Comparison of ENCODE assay signal across 11 cellular contexts in genomic region chr15:63483521-63484371, GRCh38. TPM values are rescaled to one million over a fixed set of nuclear protein-coding genes. Genes with fewer than 3 reads are reported as not detected.
A peak's percentile ranks its signal among the peaks of the same experiment; 100 is the strongest.
DNase-seq lines count a peak whose midpoint lies in the region; ATAC-seq, FAIRE-seq and TF ChIP-seq lines count a peak whose summit lies in the region.
"Had no signal": no experiment of that assay in that cellular context is flagged by ENCODE, and none has a peak within 500 bp of the region (broad histone marks: within the 10 kb centered on the region; RNA-seq: fewer than 3 reads in every experiment).

No MANE protein-coding gene starts in this region.

- FAIRE-seq in TTC549 (lab: Jason Lieb, UNC): peak; percentile 85

- H3K27me3 ChIP-seq in ACC112 (ENCODE audit: insufficient read depth, low read length) (no peaks in the 10 kb centered on the region), GM23338 (ENCODE audit: insufficient read depth) (no peaks in the 10 kb centered on the region), WERI-Rb-1 (ENCODE audit: insufficient read depth, low read depth, severe bottlenecking) (no peaks in the 10 kb centered on the region)

- H3K9me2 ChIP-seq in GM23338 (ENCODE audit: insufficient read depth): no peaks in the 10 kb centered on the region

- H3K4me1 Mint-ChIP-seq in GM23338 (peaks cover 39% of the 10 kb centered on the region), endothelial cell (ENCODE audit: unreplicated experiment) (peaks cover 12% of the 10 kb centered on the region)

- H3K27ac ChIP-seq in ACC112 (ENCODE audit: low read depth, low read length): peak overlapping the region; percentile 19; the same call in 1 of the 2 replicates
- H3K27ac ChIP-seq in GM23338 (ENCODE audit: low read depth): 0 out of 2 replicates have a peak overlapping the region, but pooled peaks have one; percentile 4
- H3K27ac ChIP-seq in WERI-Rb-1: no peak overlapping the region

- no peaks in the 10 kb centered on the region for H3K79me2 ChIP-seq in ACC112 (ENCODE audit: control insufficient read depth, insufficient read depth, low read length, unreplicated experiment)
- H3K79me2 ChIP-seq in GM23338 (replicated peaks; ENCODE audit: insufficient read depth): no peaks in the 10 kb centered on the region

- H3F3A ChIP-seq in GM23338 (replicated peaks; ENCODE audit: low read depth): 0 out of 2 replicates have a peak, but pooled peaks cover 5% of the 10 kb centered on the region

- H3K4me3 ChIP-seq in ACC112 (ENCODE audit: low read depth, low read length): no peak overlapping the region
- no peak overlapping the region for H3K4me3 ChIP-seq in GM23338
- H3K4me3 ChIP-seq in fibroblast of mammary gland (ENCODE audit: control insufficient read depth, low read depth, low read length): no peak overlapping the region
- H3K4me3 ChIP-seq in WERI-Rb-1 (ENCODE audit: low read depth, low read length): no peak overlapping the region

- no peaks in the 10 kb centered on the region for H3K9me3 Mint-ChIP-seq in GM23338
- no peaks in the 10 kb centered on the region for H3K9me3 Mint-ChIP-seq in endothelial cell (ENCODE audit: unreplicated experiment)

- no peak for DNase-seq in GM23338 (ENCODE audit: low spot score)
- peak; percentile 43 for DNase-seq in fibroblast of mammary gland (ENCODE audit: low read depth)
- DNase-seq in WERI-Rb-1: no peak
- DNase-seq in endothelial cell (ENCODE audit: low spot score): no peak
- DNase-seq in putamen (ENCODE audit: low spot score): no peak
- DNase-seq: activated gamma-delta T cell treated with Interleukin-2 at 50 U/mL for 16 hours, DMS 273 treated with DMSO at 0.1 percent for 48 hours, Right ventricle myocardium superior had no signal

- H3K36me3 ChIP-seq in ACC112 (ENCODE audit: insufficient read depth, low read length) (no peaks in the 10 kb centered on the region), GM23338 (ENCODE audit: insufficient read depth) (no peaks in the 10 kb centered on the region), WERI-Rb-1 (no peaks in the 10 kb centered on the region)

- peak overlapping the region; percentile 8 for H3K4me2 ChIP-seq in GM23338

- H3K36me3 Mint-ChIP-seq in GM23338 (ENCODE audit: low read depth) (no peaks in the 10 kb centered on the region), endothelial cell (ENCODE audit: low read depth, unreplicated experiment) (no peaks in the 10 kb centered on the region)

- H3K4me3 Mint-ChIP-seq in GM23338 (no peak overlapping the region; the same call in 2 of the 3 replicates), endothelial cell (ENCODE audit: unreplicated experiment) (no peak overlapping the region)

- H3K9me3 ChIP-seq in WERI-Rb-1 (ENCODE audit: severe bottlenecking): no peaks in the 10 kb centered on the region

- H2AFZ ChIP-seq in ACC112 (ENCODE audit: low read length, unreplicated experiment) (no peak overlapping the region), GM23338 (no peak overlapping the region)

- peaks cover 10% of the 10 kb centered on the region for H3K27me3 Mint-ChIP-seq in GM23338 (ENCODE audit: insufficient read depth, low read depth, poor library complexity)
- no peaks in the 10 kb centered on the region for H3K27me3 Mint-ChIP-seq in endothelial cell (ENCODE audit: unreplicated experiment)

- H4K20me1 ChIP-seq in GM23338 (replicated peaks; ENCODE audit: insufficient read depth): no peaks in the 10 kb centered on the region

- no peak for TF ChIP-seq CTCF in GM23338 (conservative IDR thresholded peaks at IDR 0.05; ENCODE audit: low read depth in 2 of 2)
- TF ChIP-seq CTCF in fibroblast of mammary gland (conservative IDR thresholded peaks at IDR 0.05; ENCODE audit: control insufficient read depth, insufficient read depth, low read depth, low read length): no peak
- TF ChIP-seq CTCF in WERI-Rb-1 (IDR thresholded peaks at IDR 0.05; ENCODE audit: low read depth, low read length): no peak
- TF ChIP-seq CTCF in endothelial cell (IDR thresholded peaks at IDR 0.05; ENCODE audit: unreplicated experiment): no peak

- H3K27ac Mint-ChIP-seq in GM23338 (peak overlapping the region; percentile 9), endothelial cell (ENCODE audit: unreplicated experiment) (no peak overlapping the region)

- H3K4me1 ChIP-seq in ACC112 (ENCODE audit: control insufficient read depth, insufficient read depth, low read length, unreplicated experiment) (peaks cover 38% of the 10 kb centered on the region), GM23338 (ENCODE audit: insufficient read depth) (peaks cover 21% of the 10 kb centered on the region)

- ATAC-seq in GM23338 (no peak), HG03354 (IDR thresholded peaks at IDR 0.05; ENCODE audit: poor library complexity, severe bottlenecking, unreplicated experiment) (no peak)

TF ChIP-seq in GM23338, 12 proteins besides CTCF, POLR2A, EP300 and RAD21 (continues in another document):
- no peak for TF ChIP-seq ETS1 (IDR thresholded peaks at IDR 0.05)
- no peak for TF ChIP-seq ZNF331 (CRISPR knock-in tag; IDR thresholded peaks at IDR 0.05; ENCODE audit: low read depth)
- TF ChIP-seq ZNF462 (CRISPR knock-in tag; IDR thresholded peaks at IDR 0.05): no peak
- no peak for TF ChIP-seq ZNF114 (CRISPR knock-in tag; IDR thresholded peaks at IDR 0.05)

RNA-seq across cellular contexts. Expression of gene USP3, which starts 20.6 kb away (rescaled TPM):
- 9.7 and 22.5 TPM in 2 replicates for total RNA-seq in GM23338 (2014; rRNA removed; shearing (Covaris generic))
- 7.6 and 9.9 TPM in 2 replicates for polyA plus RNA-seq in GM23338 (2016; fragmentation: Nextera tagmentation; extraction: Ambion mirVana)
- 33.5 TPM for total RNA-seq in endothelial cell (ENCODE audit: unreplicated experiment)
